Comparison of ENCODE assay signal across 20 cellular contexts in the genomic region with DNA sequence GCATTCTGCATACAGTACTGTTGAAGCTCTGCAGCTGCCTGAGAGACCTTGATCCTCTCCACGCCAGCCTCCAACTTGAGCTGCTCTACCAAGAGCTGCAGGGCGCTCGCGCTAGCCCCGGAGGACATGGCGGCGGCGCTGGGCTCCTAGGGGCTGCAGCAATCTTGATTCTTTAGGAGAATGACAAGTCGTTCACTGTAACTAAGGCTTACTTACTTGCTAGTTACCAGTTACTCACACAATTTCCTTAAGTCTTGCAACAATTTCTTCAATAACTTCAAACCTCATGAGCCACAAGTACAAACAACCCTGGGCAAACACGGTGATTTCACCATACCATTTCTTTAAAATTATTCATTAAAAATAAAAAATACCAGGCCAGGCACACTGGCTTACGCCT. TPM values are rescaled to one million over a fixed set of nuclear protein-coding genes. Genes with fewer than 3 reads are reported as not detected.
DNase-seq lines count a peak whose midpoint lies in the region; ATAC-seq, FAIRE-seq and TF ChIP-seq lines count a peak whose summit lies in the region.
"Had no signal": no experiment of that assay in that cellular context is flagged by ENCODE, and none has a peak within 500 bp of the region (broad histone marks: within the 10 kb centered on the region; RNA-seq: fewer than 3 reads in every experiment).

No MANE protein-coding gene starts in this region.

- 96% methylated on average over 7 of the region's 11 CpGs for WGBS in HepG2 (ENCODE audit: low lambda C conversion rate)
- WGBS in right lobe of liver (ENCODE audit: insufficient coverage, low coverage, low lambda C conversion rate, missing lambda C conversion rate): 84% methylated on average over 2 of the region's 11 CpGs
- WGBS in mesenchymal stem cell: 93% methylated on average over 11 of the region's 11 CpGs

- no peak for TF ChIP-seq EP300 in HepG2 (IDR thresholded peaks at IDR 0.05; ENCODE audit: low read depth in 2 of 2, low read length in 2 of 2)
- TF ChIP-seq EP300 in HepG2 (CRISPR knock-in tag; IDR thresholded peaks at IDR 0.05; ENCODE audit: borderline replicate concordance): no peak

- intact Hi-C loops in HepG2 (cut with micrococcal nuclease; ENCODE audit: unreplicated experiment) (no loop called here), right lobe of liver (cut with DNase I) (no loop called here)

- H3K27me3 ChIP-seq in HepG2 (ENCODE audit: control insufficient read depth in 1 of 2, insufficient read depth in 2 of 2, low read length in 2 of 2) (no peaks in the 10 kb centered on the region), right lobe of liver (no peaks in the 10 kb centered on the region), mesenchymal stem cell (ENCODE audit: control insufficient read depth in 1 of 2, insufficient read depth in 1 of 2, low read length in 2 of 2) (no peaks in the 10 kb centered on the region)

- H3K4me2 ChIP-seq in HepG2 (ENCODE audit: low read depth, low read length) (no peak overlapping the region), mesenchymal stem cell (ENCODE audit: low read length, poor library complexity, severe bottlenecking) (no peak overlapping the region)
- H3K4me2 ChIP-seq: KMS-11 had no signal

- H3K18ac ChIP-seq in mesenchymal stem cell (ENCODE audit: low read depth in 1 of 2, low read length in 2 of 2): no peak overlapping the region

- no peak overlapping the region for H3K4ac ChIP-seq in mesenchymal stem cell (ENCODE audit: low read depth in 1 of 2, low read length in 2 of 2)

- no peak overlapping the region for H2BK15ac ChIP-seq in mesenchymal stem cell (ENCODE audit: low read depth, poor library complexity, severe bottlenecking)

- H3K4me3 ChIP-seq in HepG2 (replicated peaks in 1 of 3; ENCODE audit: insufficient read depth in 1 of 3, low read depth in 2 of 3, low read length in 3 of 3): no peak overlapping the region
- no peak overlapping the region for H3K4me3 ChIP-seq in right lobe of liver
- H3K4me3 ChIP-seq in mesenchymal stem cell (ENCODE audit: insufficient read depth in 1 of 2, low read depth in 1 of 2, low read length in 2 of 2): no peak overlapping the region

- no peak overlapping the region for H3K23ac ChIP-seq in mesenchymal stem cell (ENCODE audit: low read length in 2 of 2)

- H3K27ac ChIP-seq in HepG2 (ENCODE audit: extremely low read length, insufficient read depth, low read length) (no peak overlapping the region), right lobe of liver (no peak overlapping the region), mesenchymal stem cell (ENCODE audit: low read length, poor library complexity, severe bottlenecking) (no peak overlapping the region)
- H3K27ac ChIP-seq: KMS-11 had no signal

- ATAC-seq in HepG2: no peak
- ATAC-seq in right lobe of liver: no peak
- no peak for ATAC-seq in GM18867 (IDR thresholded peaks at IDR 0.05; ENCODE audit: unreplicated experiment)
- ATAC-seq: Panc1, Right ventricle myocardium inferior had no signal

- H2BK5ac ChIP-seq in mesenchymal stem cell (ENCODE audit: low read depth, low read length, poor library complexity, severe bottlenecking): no peak overlapping the region

- FAIRE-seq in HepG2 (lab: Jason Lieb, UNC): no peak
- FAIRE-seq: GM12892, H1 had no signal

- TF ChIP-seq POLR2A in HepG2 (IDR thresholded peaks at IDR 0.05; ENCODE audit: insufficient read depth in 1 of 2, low read depth in 2 of 2, low read length in 2 of 2) (no peak), right lobe of liver (IDR thresholded peaks at IDR 0.05) (no peak)

- H2AFZ ChIP-seq in HepG2 (ENCODE audit: low read length): no peak overlapping the region
- no peak overlapping the region for H2AFZ ChIP-seq in mesenchymal stem cell (ENCODE audit: low read depth, low read length)

- in situ Hi-C loops in HepG2 (cut with HindIII; ENCODE audit: extremely low pct_ligation_motif_present, low pct_unique_long_range_greater_than_20kb): no loop called here

- TF ChIP-seq RAD21 in HepG2 (CRISPR knock-in tag; IDR thresholded peaks at IDR 0.05): no peak

- POLR2A ChIA-PET in HepG2 (lab: Yijun Ruan, JAX): no interaction called here

- H3K14ac ChIP-seq in mesenchymal stem cell (ENCODE audit: low read length in 2 of 2): no peak overlapping the region

- H3K79me1 ChIP-seq in mesenchymal stem cell (replicated peaks; ENCODE audit: low read length, poor library complexity, severe bottlenecking): peaks cover 7% of the 10 kb centered on the region

- CTCF ChIA-PET in HepG2 (lab: Yijun Ruan, JAX; ENCODE audit: low intra/inter-chr PET ratio, low total read pairs): no interaction called here

- no peak for DNase-seq in HepG2 (ENCODE audit: low spot score)
- DNase-seq in right lobe of liver: no peak
- DNase-seq in amniotic epithelial cell (ENCODE audit: low read depth): peak; percentile 75
- peak; percentile 59 for DNase-seq in mesenchymal stem cell
- no peak for DNase-seq in NCI-H2029 treated with DMSO at 0.1 percent for 48 hours (lab: John Stamatoyannopoulos, UW)
- DNase-seq in NCI-H2107 (lab: John Stamatoyannopoulos, UW): no peak
- no peak for DNase-seq in cortex of kidney (lab: John Stamatoyannopoulos, UW)
- DNase-seq: COR-L47, HFFc6, NCI-H1092, NCI-H146, NCI-H2081 treated with DMSO at 0.1 percent for 48 hours, NCI-H2227 treated with DMSO at 0.1 percent for 48 hours, NCI-H524 had no signal

- H3K4me1 ChIP-seq in HepG2 (ENCODE audit: insufficient read depth, low read length) (no peaks in the 10 kb centered on the region), right lobe of liver (peaks cover 0 to 5% (median 0%) of the 10 kb centered on the region in 4 donors), mesenchymal stem cell (ENCODE audit: control insufficient read depth, insufficient read depth, low read depth, low read length) (no peaks in the 10 kb centered on the region)

- peaks cover 11% of the 10 kb centered on the region for H3K79me2 ChIP-seq in HepG2 (ENCODE audit: insufficient read depth, low read length)

- H4K20me1 ChIP-seq in HepG2 (ENCODE audit: insufficient read depth, low read length): no peaks in the 10 kb centered on the region

- H3K36me3 ChIP-seq in HepG2 (replicated peaks in 1 of 2; ENCODE audit: control insufficient read depth in 1 of 2, insufficient read depth in 2 of 2, low read length in 2 of 2): no peaks in the 10 kb centered on the region
- no peaks in the 10 kb centered on the region for H3K36me3 ChIP-seq in right lobe of liver
- H3K36me3 ChIP-seq in mesenchymal stem cell (ENCODE audit: control insufficient read depth in 1 of 2, insufficient read depth in 2 of 2, low read depth in 1 of 2, low read length in 2 of 2): peaks cover 0 to 4% of the 10 kb centered on the region in 2 experiments

- H2BK120ac ChIP-seq in mesenchymal stem cell (ENCODE audit: low read depth, low read length): no peak overlapping the region

- no peak overlapping the region for H3K9ac ChIP-seq in HepG2 (ENCODE audit: insufficient read depth, low read depth, low read length)
- no peak overlapping the region for H3K9ac ChIP-seq in mesenchymal stem cell (ENCODE audit: low read length)
- H3K9ac ChIP-seq: KMS-11 had no signal

- H3K9me3 ChIP-seq in HepG2 (ENCODE audit: low read length) (no peaks in the 10 kb centered on the region), right lobe of liver (no peaks in the 10 kb centered on the region), mesenchymal stem cell (ENCODE audit: control insufficient read depth, low read length) (no peaks in the 10 kb centered on the region)

- H2BK12ac ChIP-seq in mesenchymal stem cell (ENCODE audit: low read length in 2 of 2): no peak overlapping the region

- BruUV-seq in HepG2 (replicated peaks; lab: Mats Ljungman, UMichigan): no TSS peak

- H4K91ac ChIP-seq in mesenchymal stem cell (ENCODE audit: low read length): no peak overlapping the region

- TF ChIP-seq CTCF in HepG2 (CRISPR knock-in tag; IDR thresholded peaks at IDR 0.05) (no peak), right lobe of liver (IDR thresholded peaks at IDR 0.05) (no peak)

- H4K8ac ChIP-seq in mesenchymal stem cell (ENCODE audit: low read length): no peak overlapping the region

- H2AK5ac ChIP-seq in mesenchymal stem cell (ENCODE audit: low read length, severe bottlenecking): no peak overlapping the region

RNA-seq across cellular contexts. Expression of gene SBF2, which starts 21.9 kb away (rescaled TPM):
- total RNA-seq in HepG2 (2016; rRNA removed; fragmentation: Illumina TruSeq; extraction: Trizol) (24.0 and 29.9 TPM in 2 replicates), right lobe of liver (10 to 100 TPM; 13.7 to 28.4 (median 21.3) TPM)
- 6.3 and 6.7 TPM in 2 replicates for total RNA-seq in HepG2 (2016; cell fraction: cytosol; rRNA removed; fragmentation: Illumina TruSeq; extraction: Trizol; ENCODE audit: low read depth)
- 22.0 and 29.2 TPM in 2 replicates for total RNA-seq in HepG2 (2016; cell fraction: insoluble cytoplasmic fraction; rRNA removed; fragmentation: Illumina TruSeq; extraction: Trizol)
- 11.3 and 12.9 TPM in 2 replicates for total RNA-seq in HepG2 (2016; cell fraction: membrane; rRNA removed; fragmentation: Illumina TruSeq; extraction: Trizol)
- 26.4 and 32.0 TPM in 2 replicates for total RNA-seq in HepG2 (2016; cell fraction: nucleus; rRNA removed; fragmentation: Illumina TruSeq; extraction: Trizol)
- polyA plus RNA-seq in HepG2 (2011; rRNA removed): 45.6 and 45.8 TPM in 2 replicates
- polyA plus RNA-seq in HepG2 (2011; cell fraction: cytosol; rRNA removed): 30.7 and 44.4 TPM in 2 replicates
- polyA plus RNA-seq in HepG2 (2011; cell fraction: nucleus; rRNA removed): 31.7 and 32.8 TPM in 2 replicates
- polyA plus RNA-seq in HepG2 (2012): 23.2 and 27.6 TPM in 2 replicates
- polyA plus RNA-seq in HepG2 (2016; cell fraction: cytosol; fragmentation: Illumina TruSeq; extraction: Trizol; ENCODE audit: low read depth): 1.1 and 1.2 TPM in 2 replicates
- 20.9 and 24.0 TPM in 2 replicates for polyA plus RNA-seq in HepG2 (2016; cell fraction: insoluble cytoplasmic fraction; fragmentation: Illumina TruSeq; extraction: Trizol; ENCODE audit: low read depth)
- polyA plus RNA-seq in HepG2 (2016; cell fraction: membrane; fragmentation: Illumina TruSeq; extraction: Trizol; ENCODE audit: low read depth): 3.6 and 5.5 TPM in 2 replicates
- polyA plus RNA-seq in HepG2 (2016; cell fraction: nucleus; fragmentation: Illumina TruSeq; extraction: Trizol; ENCODE audit: insufficient read depth, low read depth): 21.9 and 25.7 TPM in 2 replicates
- polyA minus RNA-seq in HepG2 (2011; rRNA and poly(A)+ RNA removed; ENCODE audit: low replicate concordance): 61.7 and 122 TPM in 2 replicates
- polyA minus RNA-seq in HepG2 (2011; cell fraction: cytosol; rRNA and poly(A)+ RNA removed): 38.2 and 59.0 TPM in 2 replicates
- 120 and 149 TPM in 2 replicates for polyA minus RNA-seq in HepG2 (2011; cell fraction: nucleus; rRNA and poly(A)+ RNA removed)
- 21.0 TPM for polyA plus RNA-seq in mesenchymal stem cell (2013, experiment 1 of 2)
- 20.2 TPM for polyA plus RNA-seq in mesenchymal stem cell (2013, experiment 2 of 2)

RNA-seq across cellular contexts. Expression of gene ADM, which starts 32.7 kb away (rescaled TPM):
- 4.3 and 10.7 TPM in 2 replicates for total RNA-seq in HepG2 (2016; rRNA removed; fragmentation: Illumina TruSeq; extraction: Trizol)
- 3.1 and 3.7 TPM in 2 replicates for total RNA-seq in HepG2 (2016; cell fraction: cytosol; rRNA removed; fragmentation: Illumina TruSeq; extraction: Trizol; ENCODE audit: low read depth)
- total RNA-seq in HepG2 (2016; cell fraction: insoluble cytoplasmic fraction; rRNA removed; fragmentation: Illumina TruSeq; extraction: Trizol): 3.1 and 10.5 TPM in 2 replicates
- total RNA-seq in HepG2 (2016; cell fraction: membrane; rRNA removed; fragmentation: Illumina TruSeq; extraction: Trizol): 4.4 and 5.7 TPM in 2 replicates
- 9.8 and 17.4 TPM in 2 replicates for total RNA-seq in HepG2 (2016; cell fraction: nucleus; rRNA removed; fragmentation: Illumina TruSeq; extraction: Trizol)
- polyA plus RNA-seq in HepG2 (2011; rRNA removed): 26.1 and 35.5 TPM in 2 replicates
- 35.7 and 40.9 TPM in 2 replicates for polyA plus RNA-seq in HepG2 (2011; cell fraction: cytosol; rRNA removed)
- polyA plus RNA-seq in HepG2 (2011; cell fraction: nucleus; rRNA removed): 35.9 and 47.6 TPM in 2 replicates
- polyA plus RNA-seq in HepG2 (2012): 18.1 and 31.9 TPM in 2 replicates
- polyA plus RNA-seq in HepG2 (2016; cell fraction: cytosol; fragmentation: Illumina TruSeq; extraction: Trizol; ENCODE audit: low read depth): 1.5 and 1.7 TPM in 2 replicates
- 2.6 and 3.2 TPM in 2 replicates for polyA plus RNA-seq in HepG2 (2016; cell fraction: insoluble cytoplasmic fraction; fragmentation: Illumina TruSeq; extraction: Trizol; ENCODE audit: low read depth)
- polyA plus RNA-seq in HepG2 (2016; cell fraction: membrane; fragmentation: Illumina TruSeq; extraction: Trizol; ENCODE audit: low read depth): 1.6 and 2.2 TPM in 2 replicates
- polyA plus RNA-seq in HepG2 (2016; cell fraction: nucleus; fragmentation: Illumina TruSeq; extraction: Trizol; ENCODE audit: insufficient read depth, low read depth): 25.4 and 29.5 TPM in 2 replicates
- 67.2 and 67.7 TPM in 2 replicates for polyA minus RNA-seq in HepG2 (2011; rRNA and poly(A)+ RNA removed; ENCODE audit: low replicate concordance)
- 20.9 and 26.9 TPM in 2 replicates for polyA minus RNA-seq in HepG2 (2011; cell fraction: cytosol; rRNA and poly(A)+ RNA removed)
- polyA minus RNA-seq in HepG2 (2011; cell fraction: nucleus; rRNA and poly(A)+ RNA removed): 19.2 and 28.2 TPM in 2 replicates
- 10 to 100 TPM in 5 of 6 experiments, 1 to 10 TPM in 1; 7.9 to 82.6 (median 21.6) TPM for total RNA-seq in right lobe of liver
- polyA plus RNA-seq in mesenchymal stem cell (2013, experiment 1 of 2): 90.3 TPM
- 87.3 TPM for polyA plus RNA-seq in mesenchymal stem cell (2013, experiment 2 of 2)

Comparison
In these comparisons a context has a peak if more than half of its experiments do, and no peak if none do; other contexts are left out.
1. DNase-seq: peak in amniotic epithelial cell (single experiment) and mesenchymal stem cell (single experiment); none in HepG2 (single experiment), right lobe of liver (0 of 3), NCI-H2029 treated with DMSO at 0.1 percent for 48 hours (single experiment), NCI-H2107 (single experiment) and cortex of kidney (single experiment).